ENCODE assay signal across 8 cellular contexts in genomic region chrX:114344756-114345155, GRCh38.
DNase-seq lines count a peak whose midpoint lies in the region; ATAC-seq and TF ChIP-seq lines count a peak whose summit lies in the region.

No MANE protein-coding gene starts in this region.

- DNase-seq in DND-41 (no peak), RPMI7951 (ENCODE audit: low read depth) (peak; percentile 16), germinal center (ENCODE audit: low spot score) (peak; percentile 2), occipital lobe (lab: John Stamatoyannopoulos, UW) (no peak), activated gamma-delta T cell treated with Interleukin-2 at 50 U/mL for 16 hours (no peak), HK-2 (ENCODE audit: unreplicated experiment) (no peak)

- ATAC-seq in DND-41 (ENCODE audit: insufficient read depth, low read depth) = peak; percentile 54; the same call in 1 of the 3 replicates
- ATAC-seq in GM19395 (IDR thresholded peaks at IDR 0.05; ENCODE audit: unreplicated experiment) = peak; percentile 99
- peak; percentile 80 for ATAC-seq in HG03442 (IDR thresholded peaks at IDR 0.05; ENCODE audit: unreplicated experiment)

- no peak overlapping the region for H2AFZ ChIP-seq in DND-41 (ENCODE audit: low read depth, low read length)

- H3K79me2 ChIP-seq in DND-41 (ENCODE audit: insufficient read depth, low read length) = no peaks in the 10 kb centered on the region

- no peaks in the 10 kb centered on the region for H3K36me3 ChIP-seq in DND-41 (ENCODE audit: insufficient read depth, low read length)

- no peaks in the 10 kb centered on the region for H3K27me3 ChIP-seq in DND-41 (ENCODE audit: insufficient read depth, low read length, poor library complexity)

- no peaks in the 10 kb centered on the region for H4K20me1 ChIP-seq in DND-41 (ENCODE audit: insufficient read depth, low read length)

- no peak overlapping the region for H3K4me3 ChIP-seq in DND-41 (ENCODE audit: low read depth in 1 of 2, low read length in 2 of 2)

- H3K9ac ChIP-seq in DND-41 (ENCODE audit: low read depth, low read length) = no peak overlapping the region

- peak; percentile 66 for TF ChIP-seq CTCF in DND-41 (IDR thresholded peaks at IDR 0.05; ENCODE audit: borderline replicate concordance, extremely low read depth, low read length, poor library complexity, severe bottlenecking)

- H3K9me3 ChIP-seq in DND-41 (ENCODE audit: insufficient read depth, low read length, severe bottlenecking) = no peaks in the 10 kb centered on the region

- no peak overlapping the region for H3K27ac ChIP-seq in DND-41 (ENCODE audit: low read length)

- H3K4me2 ChIP-seq in DND-41 (ENCODE audit: insufficient read depth, low read length) = no peak overlapping the region

- no peaks in the 10 kb centered on the region for H3K4me1 ChIP-seq in DND-41 (ENCODE audit: insufficient read depth, low read length)

Comparison
In these comparisons a context has a peak if more than half of its experiments do, and no peak if none do; other contexts are left out.
1. DNase-seq: peak in RPMI7951 (single experiment) and germinal center (single experiment); none in DND-41 (single experiment), occipital lobe (single experiment), activated gamma-delta T cell treated with Interleukin-2 at 50 U/mL for 16 hours (single experiment) and HK-2 (single experiment).
2. Peak in every context shown above with its lines, with median percentiles within 50 percentile points of each other: ATAC-seq.